Comparison of ENCODE assay signal across 2 cellular contexts in the genomic region with DNA sequence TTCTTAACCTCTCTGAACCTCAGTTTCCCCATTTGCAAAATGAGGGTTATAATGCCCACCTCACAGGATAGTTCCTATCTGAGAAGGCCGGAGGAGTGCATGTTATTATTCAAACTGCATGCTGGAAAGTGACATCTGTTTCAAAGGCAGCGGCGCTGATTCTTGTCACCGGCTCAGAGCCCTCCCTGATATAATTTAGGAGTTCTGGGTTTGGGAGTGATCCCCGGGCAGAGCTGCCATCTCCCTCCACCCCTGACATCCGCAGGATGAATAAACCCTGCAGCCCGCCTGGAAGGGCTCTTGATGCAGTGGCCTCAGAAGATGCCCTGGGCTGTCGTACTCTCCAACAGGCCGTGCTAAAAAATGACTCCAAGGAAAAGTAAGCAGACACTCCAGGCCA.
A peak's percentile ranks its signal among the peaks of the same experiment; 100 is the strongest.
TF ChIP-seq lines count a peak whose summit lies in the region.

No MANE protein-coding gene starts in this region.

TF ChIP-seq in SK-N-SH, 30 proteins besides CTCF, POLR2A, EP300 and RAD21 (continued from another document):
- TF ChIP-seq MXI1 (IDR thresholded peaks at IDR 0.05; ENCODE audit: low read depth, low read length) (peak; percentile 53; the same call in 1 of the 2 replicates), TEAD4 (IDR thresholded peaks at IDR 0.05; ENCODE audit: borderline replicate concordance, insufficient read depth) (no peak), JUND (IDR thresholded peaks at IDR 0.05) (no peak), TAF1 (IDR thresholded peaks at IDR 0.05; ENCODE audit: borderline replicate concordance, low read depth, low read length) (no peak), FOXM1 (IDR thresholded peaks at IDR 0.05; ENCODE audit: low read depth) (no peak), GATA2 (CRISPR knock-in tag; IDR thresholded peaks at IDR 0.05) (peak; percentile 51; the same call in 1 of the 2 replicates), POLR2AphosphoS5 (IDR thresholded peaks at IDR 0.05; ENCODE audit: low read depth, low read length) (no peak), SIN3A (IDR thresholded peaks at IDR 0.05; ENCODE audit: borderline replicate concordance, low read depth, low read length) (no peak), ELF1 (IDR thresholded peaks at IDR 0.05) (no peak)
- TF ChIP-seq, protein P1, sequence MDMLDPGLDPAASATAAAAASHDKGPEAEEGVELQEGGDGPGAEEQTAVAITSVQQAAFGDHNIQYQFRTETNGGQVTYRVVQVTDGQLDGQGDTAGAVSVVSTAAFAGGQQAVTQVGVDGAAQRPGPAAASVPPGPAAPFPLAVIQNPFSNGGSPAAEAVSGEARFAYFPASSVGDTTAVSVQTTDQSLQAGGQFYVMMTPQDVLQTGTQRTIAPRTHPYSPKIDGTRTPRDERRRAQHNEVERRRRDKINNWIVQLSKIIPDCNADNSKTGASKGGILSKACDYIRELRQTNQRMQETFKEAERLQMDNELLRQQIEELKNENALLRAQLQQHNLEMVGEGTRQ (IDR thresholded peaks at IDR 0.05; ENCODE audit: borderline replicate concordance, low read depth, low read length): no peak
- TF ChIP-seq, protein P2, sequence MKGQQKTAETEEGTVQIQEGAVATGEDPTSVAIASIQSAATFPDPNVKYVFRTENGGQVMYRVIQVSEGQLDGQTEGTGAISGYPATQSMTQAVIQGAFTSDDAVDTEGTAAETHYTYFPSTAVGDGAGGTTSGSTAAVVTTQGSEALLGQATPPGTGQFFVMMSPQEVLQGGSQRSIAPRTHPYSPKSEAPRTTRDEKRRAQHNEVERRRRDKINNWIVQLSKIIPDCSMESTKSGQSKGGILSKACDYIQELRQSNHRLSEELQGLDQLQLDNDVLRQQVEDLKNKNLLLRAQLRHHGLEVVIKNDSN (IDR thresholded peaks at IDR 0.05; ENCODE audit: borderline replicate concordance, low read depth): no peak
TF ChIP-seq in SK-N-SH: peak in this region for 3.

TF ChIP-seq in SK-N-SH treated with all-trans-retinoic acid at 6 μM for 48 hours, 23 proteins besides CTCF, POLR2A, EP300 and RAD21 (continued from another document):
- TF ChIP-seq, protein P3, sequence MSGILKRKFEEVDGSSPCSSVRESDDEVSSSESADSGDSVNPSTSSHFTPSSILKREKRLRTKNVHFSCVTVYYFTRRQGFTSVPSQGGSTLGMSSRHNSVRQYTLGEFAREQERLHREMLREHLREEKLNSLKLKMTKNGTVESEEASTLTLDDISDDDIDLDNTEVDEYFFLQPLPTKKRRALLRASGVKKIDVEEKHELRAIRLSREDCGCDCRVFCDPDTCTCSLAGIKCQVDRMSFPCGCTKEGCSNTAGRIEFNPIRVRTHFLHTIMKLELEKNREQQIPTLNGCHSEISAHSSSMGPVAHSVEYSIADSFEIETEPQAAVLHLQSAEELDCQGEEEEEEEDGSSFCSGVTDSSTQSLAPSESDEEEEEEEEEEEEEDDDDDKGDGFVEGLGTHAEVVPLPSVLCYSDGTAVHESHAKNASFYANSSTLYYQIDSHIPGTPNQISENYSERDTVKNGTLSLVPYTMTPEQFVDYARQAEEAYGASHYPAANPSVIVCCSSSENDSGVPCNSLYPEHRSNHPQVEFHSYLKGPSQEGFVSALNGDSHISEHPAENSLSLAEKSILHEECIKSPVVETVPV (CRISPR knock-in tag; IDR thresholded peaks at IDR 0.05): no peak
- no peak for TF ChIP-seq OSR1 (CRISPR knock-in tag; IDR thresholded peaks at IDR 0.05)
- TF ChIP-seq GLIS3 (CRISPR knock-in tag; IDR thresholded peaks at IDR 0.05): no peak
- no peak for TF ChIP-seq SNAI2 (CRISPR knock-in tag; IDR thresholded peaks at IDR 0.05)
- no peak for TF ChIP-seq ZNF70 (CRISPR knock-in tag; IDR thresholded peaks at IDR 0.05)
- no peak for TF ChIP-seq ZFP30 (CRISPR knock-in tag; IDR thresholded peaks at IDR 0.05)
